ENCODE assay signal across 19 cellular contexts in the genomic region with DNA sequence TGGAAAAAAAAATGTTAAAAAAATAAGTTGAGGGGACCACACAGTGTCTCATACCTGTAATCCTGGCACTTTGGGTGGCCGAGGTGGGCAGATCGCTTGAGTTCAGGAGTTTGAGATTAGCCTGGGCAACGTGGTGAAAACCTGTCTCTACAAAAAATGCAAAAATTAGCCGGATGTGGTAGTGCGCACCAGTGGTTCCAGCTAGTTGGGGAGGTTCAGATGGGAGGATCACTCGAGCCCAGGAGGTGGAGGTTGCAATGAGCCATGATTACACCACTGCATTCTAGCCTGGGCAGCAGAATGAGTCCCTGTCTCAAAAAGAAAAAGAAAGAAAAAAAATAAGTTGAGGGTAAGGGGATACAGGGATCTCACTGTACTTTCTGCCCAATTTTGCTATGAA. TPM values are rescaled to one million over a fixed set of nuclear protein-coding genes. Genes with fewer than 3 reads are reported as not detected.
DNase-seq lines count a peak whose midpoint lies in the region; ATAC-seq, FAIRE-seq and TF ChIP-seq lines count a peak whose summit lies in the region.
"Had no signal": no experiment of that assay in that cellular context is flagged by ENCODE, and none has a peak within 500 bp of the region (broad histone marks: within the 10 kb centered on the region; RNA-seq: fewer than 3 reads in every experiment).

No MANE protein-coding gene starts in this region.

- ATAC-seq in HG03520 (IDR thresholded peaks at IDR 0.05; ENCODE audit: unreplicated experiment) = peak; percentile 31
- ATAC-seq in GM18870 (IDR thresholded peaks at IDR 0.05; ENCODE audit: unreplicated experiment) = no peak
- ATAC-seq: GM23338, HCT116, Right ventricle myocardium inferior had no signal

- no peak for TF ChIP-seq CTCF in CD14-positive monocyte (IDR thresholded peaks at IDR 0.05)

- no peak overlapping the region for H3K4me3 Mint-ChIP-seq in CD14-positive monocyte
- no peak overlapping the region for H3K4me3 Mint-ChIP-seq in dendritic cell treated with granulocyte-macrophage colony-stimulating factor and Interleukin-4, amounts not matched to agents 40 ng/mL and 50 ng/mL, for 4 days
- H3K4me3 Mint-ChIP-seq: CD4-positive, CD25-positive, alpha-beta regulatory T cell; GM23338 had no signal

- intact Hi-C loops in CD14-positive monocyte (cut with micrococcal nuclease) = no loop called here
- intact Hi-C loops in dendritic cell treated with granulocyte-macrophage colony-stimulating factor and Interleukin-4, amounts not matched to agents 40 ng/mL and 50 ng/mL, for 4 days (cut with micrococcal nuclease) = no loop called here

- FAIRE-seq in GM12892 (lab: Jason Lieb, UNC) = peak; percentile 98

- DNase-seq in CD14-positive monocyte (ENCODE audit: low spot score) (no peak), GM12892 (ENCODE audit: insufficient read length) (no peak), NCI-H1436 treated with DMSO at 0.1 percent for 48 hours (lab: John Stamatoyannopoulos, UW) (no peak), hypothalamus (lab: John Stamatoyannopoulos, UW) (no peak)
- DNase-seq: Caco-2; CD4-positive, CD25-positive, alpha-beta regulatory T cell; DMS53; MM.1S; NCI-H1092 treated with DMSO at 0.1 percent for 48 hours; NCI-H1694; NCI-H2107; NCI-H2227 treated with DMSO at 0.1 percent for 48 hours; NCI-H524 had no signal

- H3K4me1 Mint-ChIP-seq in CD14-positive monocyte = peaks cover 82% of the 10 kb centered on the region
- H3K4me1 Mint-ChIP-seq in dendritic cell treated with granulocyte-macrophage colony-stimulating factor and Interleukin-4, amounts not matched to agents 40 ng/mL and 50 ng/mL, for 4 days (ENCODE audit: low read depth) = peaks cover 67% of the 10 kb centered on the region
- H3K4me1 Mint-ChIP-seq: CD4-positive, CD25-positive, alpha-beta regulatory T cell had no signal

- 0 out of 2 replicates have a peak, but pooled peaks have one; percentile 48 for TF ChIP-seq POLR2A in GM12892 (IDR thresholded peaks at IDR 0.05; ENCODE audit: low read depth, low read length)

- peaks cover 5 to 8% of the 10 kb centered on the region in 2 donors for H3K36me3 Mint-ChIP-seq in CD14-positive monocyte
- no peaks in the 10 kb centered on the region for H3K36me3 Mint-ChIP-seq in dendritic cell treated with granulocyte-macrophage colony-stimulating factor and Interleukin-4, amounts not matched to agents 40 ng/mL and 50 ng/mL, for 4 days (ENCODE audit: low read depth)
- H3K36me3 Mint-ChIP-seq: CD4-positive, CD25-positive, alpha-beta regulatory T cell had no signal

- peaks cover 0 to 8% (median 2%) of the 10 kb centered on the region in 3 donors for H3K27me3 Mint-ChIP-seq in CD14-positive monocyte (ENCODE audit: low read depth in 3 of 3)
- H3K27me3 Mint-ChIP-seq in dendritic cell treated with granulocyte-macrophage colony-stimulating factor and Interleukin-4, amounts not matched to agents 40 ng/mL and 50 ng/mL, for 4 days = no peaks in the 10 kb centered on the region
- H3K27me3 Mint-ChIP-seq: CD4-positive, CD25-positive, alpha-beta regulatory T cell had no signal

- peak overlapping the region; percentile 23 to 100 (median 95) for H3K27ac Mint-ChIP-seq in CD14-positive monocyte
- peak overlapping the region; percentile 53 for H3K27ac Mint-ChIP-seq in dendritic cell treated with granulocyte-macrophage colony-stimulating factor and Interleukin-4, amounts not matched to agents 40 ng/mL and 50 ng/mL, for 4 days
- H3K27ac Mint-ChIP-seq: CD4-positive, CD25-positive, alpha-beta regulatory T cell; GM23338 had no signal

- H3K9me3 Mint-ChIP-seq in CD14-positive monocyte = peaks cover 0 to 2% (median 0%) of the 10 kb centered on the region in 7 donors
- no peaks in the 10 kb centered on the region for H3K9me3 Mint-ChIP-seq in dendritic cell treated with granulocyte-macrophage colony-stimulating factor and Interleukin-4, amounts not matched to agents 40 ng/mL and 50 ng/mL, for 4 days

RNA-seq across cellular contexts. Expression of a gene that starts 6.1 kb away (rescaled TPM):
- polyA plus RNA-seq in CD14-positive monocyte = 100 to 1,000 TPM; 131 to 132 TPM
- polyA plus RNA-seq in GM12892 (2012; ENCODE audit: missing spikeins) = 50.8 TPM
